In the genomic region with DNA sequence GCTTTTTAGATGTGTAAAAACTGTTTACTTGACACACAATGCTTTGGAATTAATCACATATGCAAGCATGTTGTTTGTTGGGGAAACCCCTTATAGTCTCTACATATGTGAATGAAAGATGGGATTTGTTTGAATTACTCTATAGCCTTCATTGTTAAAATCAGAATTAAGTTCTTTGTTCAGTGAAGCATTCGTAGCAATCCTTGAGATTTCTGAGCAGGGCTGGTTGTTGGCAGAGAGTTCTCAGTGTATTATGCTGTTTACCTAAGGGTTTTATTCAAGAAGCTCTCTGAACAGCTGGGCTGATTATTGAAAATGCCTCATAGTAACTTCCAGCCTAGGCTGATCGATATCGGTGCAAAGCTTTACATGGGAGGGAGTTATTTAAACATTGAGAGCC, we compare ENCODE assay signal across 20 cellular contexts.
"Had no signal": no experiment of that assay in that cellular context is flagged by ENCODE, and none has a peak within 500 bp of the region (broad histone marks: within the 10 kb centered on the region; RNA-seq: fewer than 3 reads in every experiment).

No MANE protein-coding gene starts in this region.

- H3K36me3 Mint-ChIP-seq: activated naive CD4-positive, alpha-beta T cell treated with anti-CD3 and anti-CD28 coated beads, Interleukin-2, amount 10 ng/mL, durations not matched to agents 7 days and 5 days; natural killer cell had no signal

- H3K27me3 ChIP-seq: colonic mucosa, dorsolateral prefrontal cortex, right atrium auricular region, upper lobe of right lung had no signal

- H3K36me3 ChIP-seq: colonic mucosa, lower lobe of right lung, right atrium auricular region, upper lobe of right lung had no signal

- H3K4me1 Mint-ChIP-seq: activated naive CD4-positive, alpha-beta T cell treated with anti-CD3 and anti-CD28 coated beads, Interleukin-2, amount 10 ng/mL, durations not matched to agents 7 days and 5 days had no signal

- H3K27ac ChIP-seq: colonic mucosa, dorsolateral prefrontal cortex, lower lobe of right lung, psoas muscle, right atrium auricular region, upper lobe of right lung had no signal

- H3K4me3 ChIP-seq: colonic mucosa, dorsolateral prefrontal cortex, lower lobe of right lung, psoas muscle, right atrium auricular region, upper lobe of right lung had no signal

- H3K27ac Mint-ChIP-seq: activated CD4-positive, alpha-beta memory T cell treated with anti-CD3 and anti-CD28 coated beads for 36 hours; activated naive CD4-positive, alpha-beta T cell treated with anti-CD3 and anti-CD28 coated beads, Interleukin-2, amount 10 ng/mL, durations not matched to agents 7 days and 5 days; effector memory CD8-positive, alpha-beta T cell; natural killer cell; T-helper 1 cell treated with Interleukin-12 subunit alpha and Interleukin-12 subunit beta and Interleukin-4 antibody, amounts not matched to agents 30 μg/mL and 1 μg/mL, for 36 hours had no signal

- DNase-seq: activated CD4-positive, alpha-beta memory T cell treated with anti-CD3 and anti-CD28 coated beads for 36 hours; activated CD4-positive, alpha-beta T cell treated with anti-CD3 and anti-CD28 coated beads for 48 hours; activated effector memory CD4-positive, alpha-beta T cell treated with anti-CD3 and anti-CD28 coated beads, Interleukin-2, amount 50 U/mL, for 16 hours; activated naive CD4-positive, alpha-beta T cell treated with anti-CD3 and anti-CD28 coated beads, Interleukin-2, amount 10 ng/mL, durations not matched to agents 7 days and 5 days; amygdala; dorsolateral prefrontal cortex; effector memory CD8-positive, alpha-beta T cell; glutamatergic neuron; islet precursor cell; lower lobe of right lung; natural killer cell; psoas muscle; stimulated activated CD4-positive, alpha-beta T cell treated with anti-CD3 and anti-CD28 coated beads, Interleukin-12 subunit alpha, Interleukin-12 subunit beta, amount 100 ng/mL, for 4 hours; stimulated activated CD4-positive, alpha-beta T cell treated with anti-CD3 and anti-CD28 coated beads, Interleukin-4, amount 100 ng/mL, for 4 hours; stimulated activated naive CD8-positive, alpha-beta T cell treated with anti-CD3 and anti-CD28 coated beads, Interleukin-15, Interleukin-2, amounts not matched to agents 100 U/mL and 50 U/mL, for 24 hours; upper lobe of right lung had no signal

- H3K4me3 Mint-ChIP-seq: activated CD4-positive, alpha-beta memory T cell treated with anti-CD3 and anti-CD28 coated beads for 36 hours; activated naive CD4-positive, alpha-beta T cell treated with anti-CD3 and anti-CD28 coated beads, Interleukin-2, amount 10 ng/mL, durations not matched to agents 7 days and 5 days; effector memory CD8-positive, alpha-beta T cell; natural killer cell; T-helper 1 cell treated with Interleukin-12 subunit alpha and Interleukin-12 subunit beta and Interleukin-4 antibody, amounts not matched to agents 30 μg/mL and 1 μg/mL, for 36 hours had no signal

- H3K9me3 Mint-ChIP-seq: activated CD4-positive, alpha-beta memory T cell treated with anti-CD3 and anti-CD28 coated beads for 36 hours; activated naive CD4-positive, alpha-beta T cell treated with anti-CD3 and anti-CD28 coated beads, Interleukin-2, amount 10 ng/mL, durations not matched to agents 7 days and 5 days; effector memory CD8-positive, alpha-beta T cell; natural killer cell; T-helper 1 cell treated with Interleukin-12 subunit alpha and Interleukin-12 subunit beta and Interleukin-4 antibody, amounts not matched to agents 30 μg/mL and 1 μg/mL, for 36 hours had no signal

- H3K27me3 Mint-ChIP-seq: activated CD4-positive, alpha-beta memory T cell treated with anti-CD3 and anti-CD28 coated beads for 36 hours; activated naive CD4-positive, alpha-beta T cell treated with anti-CD3 and anti-CD28 coated beads, Interleukin-2, amount 10 ng/mL, durations not matched to agents 7 days and 5 days; effector memory CD8-positive, alpha-beta T cell had no signal

- H3K4me1 ChIP-seq: colonic mucosa, lower lobe of right lung, psoas muscle, right atrium auricular region, upper lobe of right lung had no signal

- ATAC-seq: effector memory CD8-positive, alpha-beta T cell; esophagus mucosa; lower lobe of right lung; natural killer cell; psoas muscle; stimulated activated naive CD8-positive, alpha-beta T cell treated with anti-CD3 and anti-CD28 coated beads, Interleukin-15, Interleukin-2, amounts not matched to agents 100 U/mL and 50 U/mL, for 24 hours; upper lobe of right lung had no signal
